ENCODE assay signal across 20 cellular contexts in genomic region chr14:66651536-66652220, GRCh38.
"Had no signal": no experiment of that assay in that cellular context is flagged by ENCODE, and none has a peak within 500 bp of the region (broad histone marks: within the 10 kb centered on the region; RNA-seq: fewer than 3 reads in every experiment).

No MANE protein-coding gene starts in this region.

- H3K27me3 ChIP-seq: dorsolateral prefrontal cortex, esophagus squamous epithelium, gastroesophageal sphincter, hepatocyte, neutrophil, tibial artery, upper lobe of left lung, vagina had no signal

- H3K27me3 Mint-ChIP-seq: naive thymus-derived CD8-positive, alpha-beta T cell had no signal

- ATAC-seq: gastroesophageal sphincter; left cardiac atrium; mucosa of descending colon; naive thymus-derived CD8-positive, alpha-beta T cell had no signal

- H3K9me3 ChIP-seq: neutrophil, vagina had no signal

- H3K4me1 ChIP-seq: tibial artery, vagina had no signal

- H3K4me3 ChIP-seq: esophagus squamous epithelium, gastroesophageal sphincter, hepatocyte, mucosa of descending colon, tibial artery, upper lobe of left lung, vagina had no signal

- H2AFZ ChIP-seq: hepatocyte had no signal

- H3K4me2 ChIP-seq: hepatocyte had no signal

- H3K4me3 Mint-ChIP-seq: naive thymus-derived CD8-positive, alpha-beta T cell had no signal

- DNase-seq: cerebellar nuclear complex; dorsolateral prefrontal cortex; effector CD8-positive, alpha-beta T cell; esophagus squamous epithelium; foreskin fibroblast; glutamatergic neuron; kidney; left cardiac atrium; mucosa of descending colon; naive thymus-derived CD8-positive, alpha-beta T cell; small intestine; stimulated activated CD4-positive, alpha-beta T cell treated with anti-CD3 and anti-CD28 coated beads, Interleukin-2, amount 100 ng/mL, for 48 hours; stimulated activated naive CD4-positive, alpha-beta T cell treated with Interleukin-2 at 50 U/mL for 16 hours; tibial artery; upper lobe of left lung had no signal

- H3K27ac Mint-ChIP-seq: naive thymus-derived CD8-positive, alpha-beta T cell had no signal

- H3K27ac ChIP-seq: epithelial cell of prostate, esophagus squamous epithelium, gastroesophageal sphincter, hepatocyte, neutrophil, tibial artery, upper lobe of left lung, vagina had no signal

- H3K36me3 ChIP-seq: esophagus squamous epithelium, gastroesophageal sphincter, neutrophil, tibial artery, upper lobe of left lung, vagina had no signal
